Comparison of ENCODE assay signal across 32 cellular contexts in genomic region chr1:200362421-200362820, GRCh38. TPM values are rescaled to one million over a fixed set of nuclear protein-coding genes. Genes with fewer than 3 reads are reported as not detected.
A peak's percentile ranks its signal among the peaks of the same experiment; 100 is the strongest.
DNase-seq lines count a peak whose midpoint lies in the region; ATAC-seq and TF ChIP-seq lines count a peak whose summit lies in the region.
"Had no signal": no experiment of that assay in that cellular context is flagged by ENCODE, and none has a peak within 500 bp of the region (broad histone marks: within the 10 kb centered on the region; RNA-seq: fewer than 3 reads in every experiment).

No MANE protein-coding gene starts in this region.

- no peak overlapping the region for H4K5ac ChIP-seq in mesendoderm (ENCODE audit: low read length)

- no peak for ATAC-seq in left lung
- no peak for ATAC-seq in natural killer cell
- ATAC-seq: activated CD4-positive, CD25-positive, alpha-beta regulatory T cell treated with anti-CD3 and anti-CD28 coated beads, Interleukin-2, amount 50 U/mL, for 24 hours; activated naive CD4-positive, alpha-beta T cell treated with anti-CD3 and anti-CD28 coated beads, Interleukin-2, amount 50 U/mL, for 72 hours; foreskin keratinocyte; left ventricle myocardium superior; mucosa of descending colon; psoas muscle had no signal

- intact Hi-C loops in dorsolateral prefrontal cortex (cut with DNase I) (loop anchor here (5.0 to 10.0 kb wide), 3 partner anchors 35 to 58 kb away; no protein-coding TSS in a partner anchor), spleen (cut with DNase I; ENCODE audit: low total_unique reads) (no loop called here), left lung (cut with DNase I) (no loop called here), natural killer cell (cut with micrococcal nuclease) (no loop called here)

- H3K4me3 ChIP-seq in HUES6 (ENCODE audit: low read depth, low read length): no peak overlapping the region
- no peak overlapping the region for H3K4me3 ChIP-seq in dorsolateral prefrontal cortex
- no peak overlapping the region for H3K4me3 ChIP-seq in mesendoderm (ENCODE audit: low read length)
- no peak overlapping the region for H3K4me3 ChIP-seq in spleen
- no peak overlapping the region for H3K4me3 ChIP-seq in left lung
- H3K4me3 ChIP-seq: ascending aorta, cardiac muscle cell, esophagus muscularis mucosa, hepatocyte, mucosa of descending colon, psoas muscle, SJSA1, testis, uterus had no signal

- peak overlapping the region; percentile 17 for H2BK120ac ChIP-seq in mesendoderm (ENCODE audit: low read depth, low read length)

- H2BK5ac ChIP-seq in mesendoderm (ENCODE audit: low read length): no peak overlapping the region

- peak overlapping the region; percentile 17 for H3K56ac ChIP-seq in mesendoderm (ENCODE audit: low read length)

- H3K4me3 Mint-ChIP-seq in nephron progenitor cell (no peak overlapping the region), natural killer cell (no peak overlapping the region)
- H3K4me3 Mint-ChIP-seq: activated CD4-positive, alpha-beta memory T cell treated with anti-CD3 and anti-CD28 coated beads for 36 hours; stimulated activated naive B cell treated with anti-CD40 and anti-IgM and Interleukin-4, amounts not matched to agents 10 μg/mL and 1 μg/mL and 100 μg/mL, for 72 hours had no signal

- no peaks in the 10 kb centered on the region for H3K79me2 ChIP-seq in mesendoderm (ENCODE audit: control insufficient read depth, insufficient read depth, low read length)
- H3K79me2 ChIP-seq: hepatocyte had no signal

- H3K79me1 ChIP-seq in mesendoderm (ENCODE audit: low read length): no peaks in the 10 kb centered on the region

- peaks cover 53% of the 10 kb centered on the region for H3K4me1 ChIP-seq in HUES6 (ENCODE audit: control insufficient read depth, insufficient read depth, low read length)
- peaks cover 13% of the 10 kb centered on the region for H3K4me1 ChIP-seq in mesendoderm (ENCODE audit: control insufficient read depth, low read depth, low read length)
- peaks cover 0 to 45% (median 14%) of the 10 kb centered on the region in 6 donors for H3K4me1 ChIP-seq in spleen
- peaks cover 0 to 55% of the 10 kb centered on the region in 2 donors for H3K4me1 ChIP-seq in left lung
- H3K4me1 ChIP-seq: ascending aorta, testis, uterus had no signal

- peak overlapping the region; percentile 57 for H2BK15ac ChIP-seq in mesendoderm (replicated peaks; ENCODE audit: low read depth)

- TF ChIP-seq POLR2A in spleen (IDR thresholded peaks at IDR 0.05): no peak

- H3K23ac ChIP-seq in mesendoderm (ENCODE audit: low read length): no peak overlapping the region

- H3K4me1 Mint-ChIP-seq in nephron progenitor cell (peaks cover 11% of the 10 kb centered on the region), natural killer cell (no peaks in the 10 kb centered on the region)

- peak overlapping the region; percentile 88 for H3K4ac ChIP-seq in mesendoderm (ENCODE audit: low read depth, low read length)

- H3K9ac ChIP-seq in HUES6 (ENCODE audit: low read length): no peak overlapping the region
- no peak overlapping the region for H3K9ac ChIP-seq in mesendoderm (ENCODE audit: low read length)

- H3K9me3 ChIP-seq in HUES6 (ENCODE audit: control insufficient read depth, insufficient read depth, low read depth, low read length) (no peaks in the 10 kb centered on the region), spleen (no peaks in the 10 kb centered on the region), left lung (no peaks in the 10 kb centered on the region)
- H3K9me3 ChIP-seq: ascending aorta, esophagus muscularis mucosa, mucosa of descending colon, psoas muscle, SJSA1, testis, uterus had no signal

- no peaks in the 10 kb centered on the region for H3K36me3 Mint-ChIP-seq in nephron progenitor cell (ENCODE audit: low read depth)
- H3K36me3 Mint-ChIP-seq in natural killer cell: no peaks in the 10 kb centered on the region

- H3K27me3 ChIP-seq in HUES6 (ENCODE audit: control insufficient read depth, insufficient read depth, low read length) (no peaks in the 10 kb centered on the region), dorsolateral prefrontal cortex (no peaks in the 10 kb centered on the region), mesendoderm (ENCODE audit: insufficient read depth, low read length, poor library complexity) (no peaks in the 10 kb centered on the region), spleen (replicated peaks in 1 of 7) (no peaks in the 10 kb centered on the region), left lung (no peaks in the 10 kb centered on the region)
- H3K27me3 ChIP-seq: ascending aorta, cardiac muscle cell, esophagus muscularis mucosa, foreskin keratinocyte, hepatocyte, SJSA1, testis, uterus had no signal

- H3K36me3 ChIP-seq in HUES6 (ENCODE audit: control insufficient read depth, insufficient read depth, low read length): peaks cover 3% of the 10 kb centered on the region; the same call in 1 of the 2 replicates
- H3K36me3 ChIP-seq in mesendoderm (ENCODE audit: control insufficient read depth, insufficient read depth, low read length): no peaks in the 10 kb centered on the region
- H3K36me3 ChIP-seq in spleen: no peaks in the 10 kb centered on the region
- no peaks in the 10 kb centered on the region for H3K36me3 ChIP-seq in left lung
- H3K36me3 ChIP-seq: ascending aorta, cardiac muscle cell, esophagus muscularis mucosa, SJSA1, uterus had no signal

- no CpG with 5 or more reads among the region's 2 CpGs for WGBS in mesendoderm (ENCODE audit: extremely low coverage, insufficient coverage, low lambda C conversion rate)
- WGBS in spleen, 5 donors: 84 to 91% (median 88%) methylated on average over 2 of the region's 2 CpGs

- TF ChIP-seq CTCF in dorsolateral prefrontal cortex (IDR thresholded peaks at IDR 0.05 in 54 of 56, conservative IDR thresholded peaks at IDR 0.05 in 2 of 56; ENCODE audit: low read depth in 1 of 56, partially characterized antibody in 56 of 56) (peak in 1 of 56 donors; percentile 8), spleen (IDR thresholded peaks at IDR 0.05 in 8 of 11, conservative IDR thresholded peaks at IDR 0.05 in 3 of 11) (no peak), nephron progenitor cell (IDR thresholded peaks at IDR 0.05) (no peak), left lung (IDR thresholded peaks at IDR 0.05) (no peak), natural killer cell (IDR thresholded peaks at IDR 0.05) (no peak)

- no peaks in the 10 kb centered on the region for H3K27me3 Mint-ChIP-seq in nephron progenitor cell (ENCODE audit: low read depth, poor library complexity)
- peaks cover 0 to 7% of the 10 kb centered on the region in 2 donors for H3K27me3 Mint-ChIP-seq in natural killer cell (ENCODE audit: low read depth in 2 of 2)
- H3K27me3 Mint-ChIP-seq: activated CD4-positive, alpha-beta memory T cell treated with anti-CD3 and anti-CD28 coated beads for 36 hours; stimulated activated naive B cell treated with anti-CD40 and anti-IgM and Interleukin-4, amounts not matched to agents 10 μg/mL and 1 μg/mL and 100 μg/mL, for 72 hours had no signal

- H4K8ac ChIP-seq in mesendoderm (ENCODE audit: low read depth, low read length): no peak overlapping the region

- no peaks in the 10 kb centered on the region for H3K9me3 Mint-ChIP-seq in nephron progenitor cell
- no peaks in the 10 kb centered on the region for H3K9me3 Mint-ChIP-seq in natural killer cell
- H3K9me3 Mint-ChIP-seq: activated CD4-positive, alpha-beta memory T cell treated with anti-CD3 and anti-CD28 coated beads for 36 hours; activated naive CD4-positive, alpha-beta T cell treated with anti-CD3 and anti-CD28 coated beads, Interleukin-2, amount 50 U/mL, for 72 hours; activated T-helper 2 cell treated with anti-CD3 and anti-CD28 coated beads, Interferon-gamma antibody, Interleukin-2, Interleukin-4, amounts not matched to agents 10 μg/mL and 5 μg/mL and 100 μg/mL, durations not matched to agents 14 hours and 24 hours and 36 hours; stimulated activated naive B cell treated with anti-CD40 and anti-IgM and Interleukin-4, amounts not matched to agents 10 μg/mL and 1 μg/mL and 100 μg/mL, for 72 hours had no signal

- no peak overlapping the region for H3K4me2 ChIP-seq in mesendoderm (ENCODE audit: low read length)
- H3K4me2 ChIP-seq: hepatocyte had no signal

- H3K27ac ChIP-seq in HUES6 (ENCODE audit: low read depth, low read length) (peak overlapping the region; percentile 65; the same call in 1 of the 2 replicates), dorsolateral prefrontal cortex (peak overlapping the region in 58 of 59 donors; percentile 31 to 96 (median 85)), mesendoderm (ENCODE audit: low read depth, low read length) (no peak overlapping the region), spleen (peak overlapping the region in 5 of 8 donors; percentile 47 to 84 (median 77)), left lung (peak overlapping the region in 1 of 2 donors; percentile 76)
- H3K27ac ChIP-seq: ascending aorta, C4-2B, cardiac muscle cell, esophagus muscularis mucosa, foreskin keratinocyte, hepatocyte, psoas muscle, SJSA1, testis, uterus had no signal

- no peak overlapping the region for H2AK5ac ChIP-seq in mesendoderm (ENCODE audit: low read length)

- peak in 8 of 10 donors; percentile 35 to 81 (median 60) for DNase-seq in dorsolateral prefrontal cortex
- DNase-seq in mesendoderm: peak; percentile 71
- DNase-seq in spleen: no peak
- no peak for DNase-seq in nephron progenitor cell
- no peak for DNase-seq in foreskin melanocyte
- DNase-seq in left lung: no peak
- no peak for DNase-seq in natural killer cell
- DNase-seq: activated CD4-positive, alpha-beta memory T cell treated with anti-CD3 and anti-CD28 coated beads for 36 hours; cortex of kidney; DND-41; foreskin keratinocyte; left ventricle myocardium superior; mucosa of descending colon; NCI-H1105; NCI-H2029 treated with DMSO at 0.1 percent for 48 hours; NCI-H345; NCI-H748 treated with DMSO at 0.1 percent for 48 hours; psoas muscle; stimulated activated CD4-positive, alpha-beta T cell treated with anti-CD3 and anti-CD28 coated beads, Interleukin-15, amount 100 ng/mL, for 24 hours; stimulated activated naive B cell treated with anti-CD40 and anti-IgM and Interleukin-4, amounts not matched to agents 10 μg/mL and 1 μg/mL and 100 μg/mL, for 72 hours; testis; uterus had no signal

- H3K18ac ChIP-seq in mesendoderm (ENCODE audit: low read length): peak overlapping the region; percentile 91

- H3K27ac Mint-ChIP-seq in nephron progenitor cell (no peak overlapping the region), natural killer cell (no peak overlapping the region)
- H3K27ac Mint-ChIP-seq: activated CD4-positive, alpha-beta memory T cell treated with anti-CD3 and anti-CD28 coated beads for 36 hours; activated naive CD4-positive, alpha-beta T cell treated with anti-CD3 and anti-CD28 coated beads, Interleukin-2, amount 50 U/mL, for 72 hours; activated T-helper 2 cell treated with anti-CD3 and anti-CD28 coated beads, Interferon-gamma antibody, Interleukin-2, Interleukin-4, amounts not matched to agents 10 μg/mL and 5 μg/mL and 100 μg/mL, durations not matched to agents 14 hours and 24 hours and 36 hours; stimulated activated naive B cell treated with anti-CD40 and anti-IgM and Interleukin-4, amounts not matched to agents 10 μg/mL and 1 μg/mL and 100 μg/mL, for 72 hours had no signal

RNA-seq across cellular contexts. Expression of gene ZNF281, which starts 47.4 kb away (rescaled TPM):
- 10 to 100 TPM; 12.6 to 38.3 (median 21.6) TPM for total RNA-seq in dorsolateral prefrontal cortex
- polyA plus RNA-seq in mesendoderm (2013, experiment 1 of 2): 40.8 TPM
- 40.3 TPM for polyA plus RNA-seq in mesendoderm (2013, experiment 2 of 2)
- 10 to 100 TPM; 20.0 to 34.8 (median 23.1) TPM for total RNA-seq in spleen
- polyA plus RNA-seq in spleen: 1 to 10 TPM; 4.4 to 6.3 (median 5.2) TPM
- 10 to 100 TPM; 18.1 to 25.3 TPM for total RNA-seq in left lung
- total RNA-seq in natural killer cell: 10 to 100 TPM; 25.6 to 35.4 (median 33.8) TPM

Comparison
In these comparisons a context has a peak if more than half of its experiments do, and no peak if none do; other contexts are left out.
1. DNase-seq: peak in dorsolateral prefrontal cortex (8 of 10) and mesendoderm (single experiment); none in spleen (single experiment), nephron progenitor cell (single experiment), foreskin melanocyte (single experiment), left lung (0 of 2) and natural killer cell (single experiment).
2. intact Hi-C loops: an anchor here in dorsolateral prefrontal cortex (5.0 to 10.0 kb wide); none called in spleen, left lung and natural killer cell.